In genomic region chrX:107678957-107679740, GRCh38 we compare ENCODE assay signal across 1 cellular context.
TF ChIP-seq lines count a peak whose summit lies in the region.

No MANE protein-coding gene starts in this region.

TF ChIP-seq in IMR-90, 13 proteins besides CTCF, POLR2A, EP300 and RAD21 (continued from another document):
- TF ChIP-seq MAZ (IDR thresholded peaks at IDR 0.05; ENCODE audit: borderline replicate concordance, low read depth, low read length) = no peak
- no peak for TF ChIP-seq RCOR1 (IDR thresholded peaks at IDR 0.05; ENCODE audit: insufficient replicate concordance, low read length)
- no peak for TF ChIP-seq SMC3 (IDR thresholded peaks at IDR 0.05; ENCODE audit: low read depth, low read length)
- no peak for TF ChIP-seq FOS (IDR thresholded peaks at IDR 0.05; ENCODE audit: low read depth, low read length)
- TF ChIP-seq MAFK (IDR thresholded peaks at IDR 0.05; ENCODE audit: low read depth, low read length) = no peak
- TF ChIP-seq, protein P1, sequence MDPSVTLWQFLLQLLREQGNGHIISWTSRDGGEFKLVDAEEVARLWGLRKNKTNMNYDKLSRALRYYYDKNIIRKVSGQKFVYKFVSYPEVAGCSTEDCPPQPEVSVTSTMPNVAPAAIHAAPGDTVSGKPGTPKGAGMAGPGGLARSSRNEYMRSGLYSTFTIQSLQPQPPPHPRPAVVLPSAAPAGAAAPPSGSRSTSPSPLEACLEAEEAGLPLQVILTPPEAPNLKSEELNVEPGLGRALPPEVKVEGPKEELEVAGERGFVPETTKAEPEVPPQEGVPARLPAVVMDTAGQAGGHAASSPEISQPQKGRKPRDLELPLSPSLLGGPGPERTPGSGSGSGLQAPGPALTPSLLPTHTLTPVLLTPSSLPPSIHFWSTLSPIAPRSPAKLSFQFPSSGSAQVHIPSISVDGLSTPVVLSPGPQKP (IDR thresholded peaks at IDR 0.05; ENCODE audit: borderline replicate concordance, low read depth, low read length) = no peak
